Comparison of ENCODE assay signal across 33 cellular contexts in the genomic region with DNA sequence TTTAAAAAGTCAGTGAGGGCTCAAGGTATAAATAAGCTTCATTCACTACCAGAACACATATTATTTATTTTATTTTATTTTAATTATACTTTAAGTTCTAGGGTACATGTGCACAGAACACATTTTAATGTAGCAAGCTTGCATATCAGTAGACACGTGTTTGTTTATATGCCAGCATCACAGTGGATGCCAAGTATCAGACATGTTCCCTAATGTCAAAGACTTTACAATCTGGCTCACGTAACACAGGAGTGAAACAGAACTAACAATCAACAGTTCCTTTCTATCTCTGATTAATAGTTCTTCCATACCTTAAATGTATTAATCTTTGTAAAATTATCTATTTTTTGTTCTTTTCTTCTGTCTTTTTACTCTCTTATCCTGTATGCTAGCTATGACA. TPM values are rescaled to one million over a fixed set of nuclear protein-coding genes. Genes with fewer than 3 reads are reported as not detected.
"Had no signal": no experiment of that assay in that cellular context is flagged by ENCODE, and none has a peak within 500 bp of the region (broad histone marks: within the 10 kb centered on the region; RNA-seq: fewer than 3 reads in every experiment).

No MANE protein-coding gene starts in this region.

- ATAC-seq: activated CD8-positive, alpha-beta T cell treated with anti-CD3 and anti-CD28 coated beads for 36 hours; activated naive CD4-positive, alpha-beta T cell treated with anti-CD3 and anti-CD28 coated beads, Interleukin-2, amount 50 U/mL, for 72 hours; activated T-cell treated with anti-CD3 and anti-CD28 coated beads, Interleukin-2, amount 50 U/mL, for 4 hours; activated T-cell treated with anti-CD3 and anti-CD28 coated beads, Interleukin-2, amount 50 U/mL, for 72 hours; activated T-helper 17 cell treated with anti-CD3 and anti-CD28 coated beads, Interleukin-2, amount 50 U/mL, for 72 hours; body of pancreas had no signal

- DNase-seq: activated B cell treated with CpG ODN at 0.5 μM for 24 hours; activated CD4-positive, alpha-beta memory T cell treated with anti-CD3 and anti-CD28 coated beads for 36 hours; activated CD4-positive, alpha-beta T cell treated with anti-CD3 and anti-CD28 coated beads for 4 hours; activated CD4-positive, alpha-beta T cell treated with anti-CD3 and anti-CD28 coated beads, Interleukin-2, amount 10 ng/mL, durations not matched to agents 24 days and 14 days; activated CD4-positive, alpha-beta T cell treated with anti-CD3 and anti-CD28 coated beads, Interleukin-2, amount 50 U/mL, for 1 hour; activated CD4-positive, alpha-beta T cell treated with anti-CD3 and anti-CD28 coated beads, Interleukin-2, amount 50 U/mL, for 4 hours; activated CD4-positive, CD25-positive, alpha-beta regulatory T cell treated with anti-CD3 and anti-CD28 coated beads, Interleukin-2, amount 50 U/mL, for 72 hours; activated CD8-positive, alpha-beta memory T cell treated with anti-CD3 and anti-CD28 coated beads, Interleukin-2, amount 50 U/mL, for 4 hours; activated CD8-positive, alpha-beta T cell treated with anti-CD3 and anti-CD28 coated beads for 36 hours; activated effector memory CD4-positive, alpha-beta T cell treated with anti-CD3 and anti-CD28 coated beads, Interleukin-2, amount 50 U/mL, for 16 hours; activated gamma-delta T cell treated with Interleukin-2 at 50 U/mL for 16 hours; activated naive CD4-positive, alpha-beta T cell; activated naive CD4-positive, alpha-beta T cell treated with anti-CD3 and anti-CD28 coated beads for 36 hours; activated naive CD4-positive, alpha-beta T cell treated with anti-CD3 and anti-CD28 coated beads, Interleukin-2, amount 50 U/mL, for 16 hours; activated naive CD8-positive, alpha-beta T cell treated with anti-CD3 and anti-CD28 coated beads for 36 hours; activated T-cell treated with anti-CD3 and anti-CD28 coated beads for 4 hours; activated T-cell treated with anti-CD3 and anti-CD28 coated beads, Interleukin-2, amount 50 U/mL, for 1 hour; activated T-cell treated with anti-CD3 and anti-CD28 coated beads, Interleukin-2, amount 50 U/mL, for 4 hours; activated T-cell treated with anti-CD3 and anti-CD28 coated beads, Interleukin-2, amount 50 U/mL, for 72 hours; adrenal gland; amniotic stem cell; aorta; body of pancreas; brain microvascular endothelial cell; central memory CD4-positive, alpha-beta T cell; T-helper 2 cell; T-helper 9 cell had no signal

- H3K9me3 ChIP-seq: adrenal gland, body of pancreas, breast epithelium had no signal

- H3K27me3 ChIP-seq: adrenal gland, body of pancreas, brain microvascular endothelial cell, breast epithelium had no signal

- H3K4me3 ChIP-seq: adrenal gland, body of pancreas, breast epithelium had no signal

- H3K36me3 ChIP-seq: adrenal gland, brain microvascular endothelial cell, breast epithelium had no signal

- H3K4me1 ChIP-seq: adrenal gland, body of pancreas, breast epithelium had no signal

- H3K27ac ChIP-seq: adrenal gland, body of pancreas, brain microvascular endothelial cell, breast epithelium, VCaP had no signal

RNA-seq across cellular contexts. Expression of a gene that starts 23.3 kb away (rescaled TPM):
- total RNA-seq: activated B cell treated with CpG ODN at 0.5 μM for 24 hours; activated CD4-positive, alpha-beta memory T cell treated with anti-CD3 and anti-CD28 coated beads for 36 hours; activated CD4-positive, alpha-beta T cell treated with anti-CD3 and anti-CD28 coated beads, Interleukin-2, amount 10 ng/mL, durations not matched to agents 24 days and 14 days; activated CD8-positive, alpha-beta memory T cell treated with anti-CD3 and anti-CD28 coated beads for 36 hours; activated CD8-positive, alpha-beta T cell treated with anti-CD3 and anti-CD28 coated beads for 36 hours; activated naive CD4-positive, alpha-beta T cell treated with anti-CD3 and anti-CD28 coated beads for 36 hours; activated naive CD4-positive, alpha-beta T cell treated with anti-CD3 and anti-CD28 coated beads, Interleukin-2, amount 50 U/mL, for 72 hours; activated naive CD8-positive, alpha-beta T cell treated with anti-CD3 and anti-CD28 coated beads for 36 hours; activated T-cell treated with anti-CD3 and anti-CD28 coated beads, Interleukin-2, amount 50 U/mL, for 4 hours; activated T-cell treated with anti-CD3 and anti-CD28 coated beads, Interleukin-2, amount 50 U/mL, for 72 hours; activated T-helper 1 cell treated with anti-CD3 and anti-CD28 coated beads, Interleukin-12 subunit alpha, Interleukin-12 subunit beta, Interleukin-2, Interleukin-4 antibody, amounts not matched to agents 30 ng/mL and 10 ng/mL and 1 ng/mL, durations not matched to agents 14 hours and 24 hours and 36 hours; activated T-helper 17 cell treated with anti-CD3 and anti-CD28 coated beads, Interleukin-2, amount 50 U/mL, for 72 hours had no signal
